In genomic region chr10:129799942-129800341, GRCh38 we compare ENCODE assay signal across 24 cellular contexts.
DNase-seq lines count a peak whose midpoint lies in the region; ATAC-seq and TF ChIP-seq lines count a peak whose summit lies in the region.
"Had no signal": no experiment of that assay in that cellular context is flagged by ENCODE, and none has a peak within 500 bp of the region (broad histone marks: within the 10 kb centered on the region; RNA-seq: fewer than 3 reads in every experiment).

No MANE protein-coding gene starts in this region.

- no peaks in the 10 kb centered on the region for H3K4me1 Mint-ChIP-seq in H9
- peaks cover 21% of the 10 kb centered on the region for H3K4me1 Mint-ChIP-seq in glutamatergic neuron (ENCODE audit: low read depth, unreplicated experiment)
- no peaks in the 10 kb centered on the region for H3K4me1 Mint-ChIP-seq in osteocyte (ENCODE audit: unreplicated experiment)
- H3K4me1 Mint-ChIP-seq: B cell had no signal

- H3K56ac ChIP-seq in H9 (ENCODE audit: insufficient read length, low read depth, low read length): no peak overlapping the region

- no peak overlapping the region for H3T11ph ChIP-seq in H9 (ENCODE audit: low read length)

- H2BK15ac ChIP-seq in H9 (ENCODE audit: low read depth, low read length): no peak overlapping the region

- no peak overlapping the region for H3K14ac ChIP-seq in H9 (ENCODE audit: insufficient read depth, low read length)

- TF ChIP-seq CTCF in H9 (conservative IDR thresholded peaks at IDR 0.05) (no peak), glutamatergic neuron (IDR thresholded peaks at IDR 0.05; ENCODE audit: partially characterized antibody, unreplicated experiment) (no peak), osteocyte (IDR thresholded peaks at IDR 0.05) (no peak)

- no peak for ATAC-seq in HG03460 (IDR thresholded peaks at IDR 0.05; ENCODE audit: unreplicated experiment)
- ATAC-seq in HG03432 (IDR thresholded peaks at IDR 0.05; ENCODE audit: unreplicated experiment): no peak
- ATAC-seq: CD8-positive, alpha-beta T cell; K562; Panc1 had no signal

- H3K9me3 ChIP-seq in H9 (ENCODE audit: control insufficient read depth, low read depth, low read length): no peaks in the 10 kb centered on the region

- H2AFZ ChIP-seq in H9 (ENCODE audit: low read length): no peak overlapping the region

- peaks cover 5% of the 10 kb centered on the region for H3K27me3 Mint-ChIP-seq in H9 (ENCODE audit: low read depth)
- peaks cover 2% of the 10 kb centered on the region for H3K27me3 Mint-ChIP-seq in glutamatergic neuron (ENCODE audit: unreplicated experiment)
- H3K27me3 Mint-ChIP-seq in osteocyte (ENCODE audit: unreplicated experiment): no peaks in the 10 kb centered on the region

- H3K23ac ChIP-seq in H9 (ENCODE audit: insufficient read length, low read depth, low read length): no peak overlapping the region

- H4K20me1 ChIP-seq in H9 (ENCODE audit: control insufficient read depth, insufficient read depth, insufficient read length): no peaks in the 10 kb centered on the region

- H2BK120ac ChIP-seq in H9 (ENCODE audit: low read depth, low read length, poor library complexity, severe bottlenecking): no peak overlapping the region

- H3K27ac Mint-ChIP-seq in H9 (no peak overlapping the region), glutamatergic neuron (ENCODE audit: unreplicated experiment) (peak overlapping the region; percentile 34), osteocyte (ENCODE audit: unreplicated experiment) (no peak overlapping the region)
- H3K27ac Mint-ChIP-seq: B cell; CD8-positive, alpha-beta T cell had no signal

- no peaks in the 10 kb centered on the region for H3K79me2 ChIP-seq in H9 (ENCODE audit: insufficient read depth, low read length)

- H4K91ac ChIP-seq in H9 (ENCODE audit: insufficient read length, low read depth, low read length): no peak overlapping the region

- H3K4me2 ChIP-seq in H9 (ENCODE audit: insufficient read depth, insufficient read length, low read length): no peak overlapping the region

- no peak overlapping the region for H2BK20ac ChIP-seq in H9 (ENCODE audit: low read depth, low read length, poor library complexity, severe bottlenecking)

- no peak overlapping the region for H2BK12ac ChIP-seq in H9 (ENCODE audit: insufficient read length, low read depth, low read length)

- H2BK5ac ChIP-seq in H9 (ENCODE audit: insufficient read length, low read length): no peak overlapping the region

- H3K9ac ChIP-seq in H9 (ENCODE audit: extremely low read depth, insufficient read length, low read length): no peak overlapping the region

- no peak overlapping the region for H4K5ac ChIP-seq in H9 (ENCODE audit: insufficient read length, low read depth, low read length)

- H3K23me2 ChIP-seq in H9 (ENCODE audit: insufficient read length, low read depth, low read length, poor library complexity, severe bottlenecking): no peaks in the 10 kb centered on the region

- no peaks in the 10 kb centered on the region for H3K79me1 ChIP-seq in H9 (ENCODE audit: insufficient read depth, low read depth, low read length, poor library complexity, severe bottlenecking)

- H3K18ac ChIP-seq in H9 (ENCODE audit: insufficient read length, low read depth, low read length): no peak overlapping the region

- H3K4ac ChIP-seq in H9 (ENCODE audit: low read depth, low read length): no peak overlapping the region

- no CpG with 5 or more reads among the region's 3 CpGs for WGBS in H9 (ENCODE audit: extremely low coverage, insufficient read length, low lambda C conversion rate)

- no peaks in the 10 kb centered on the region for H3K27me3 ChIP-seq in H9 (ENCODE audit: insufficient read depth, low read length)

- H3K9me3 Mint-ChIP-seq in H9 (peaks cover 17 to 27% of the 10 kb centered on the region in 2 experiments), glutamatergic neuron (ENCODE audit: unreplicated experiment) (peaks cover 9% of the 10 kb centered on the region), osteocyte (ENCODE audit: unreplicated experiment) (peaks cover 33% of the 10 kb centered on the region)

- H3K4me1 ChIP-seq in H9 (ENCODE audit: insufficient read depth, low read length): no peaks in the 10 kb centered on the region
- H3K4me1 ChIP-seq: Caco-2 had no signal

- no peak overlapping the region for H2AK5ac ChIP-seq in H9 (ENCODE audit: insufficient read length, low read length)

- DNase-seq in H9: peak; percentile 14
- DNase-seq in NCI-H524 treated with DMSO at 0.1 percent for 48 hours (lab: John Stamatoyannopoulos, UW): peak; percentile 4
- DNase-seq in glutamatergic neuron: no peak
- peak; percentile 73 for DNase-seq in osteocyte (ENCODE audit: extremely low spot score, unreplicated experiment)
- no peak for DNase-seq in NK-92 treated with Interleukin-12 subunit alpha and Interleukin-12 subunit beta, amount 100 ng/mL, for 24 hours (lab: John Stamatoyannopoulos, UW)
- DNase-seq: Caco-2; CD8-positive, alpha-beta T cell; DMS79 treated with DMSO at 0.1 percent for 48 hours; GF-D8; Kasumi-1; NCI-H1105; NCI-H1436 treated with DMSO at 0.1 percent for 48 hours; NCI-H187 treated with DMSO at 0.1 percent for 48 hours; NCI-H446; NCI-H526; SHP77; T-helper 1 cell had no signal

- H3K27ac ChIP-seq in H9 (ENCODE audit: insufficient read length, low read depth, low read length): no peak overlapping the region
- H3K27ac ChIP-seq: C4-2B, RWPE1 had no signal

- H3K4me3 Mint-ChIP-seq in H9 (no peak overlapping the region), glutamatergic neuron (ENCODE audit: unreplicated experiment) (no peak overlapping the region), osteocyte (ENCODE audit: unreplicated experiment) (no peak overlapping the region)
- H3K4me3 Mint-ChIP-seq: B cell; CD8-positive, alpha-beta T cell had no signal

- H4K8ac ChIP-seq in H9 (replicated peaks; ENCODE audit: insufficient read length, low read depth, low read length): no peak overlapping the region

- peaks cover 4 to 16% (median 4%) of the 10 kb centered on the region in 3 experiments; a peak in 5 of 7 replicates for H3K36me3 Mint-ChIP-seq in H9 (ENCODE audit: insufficient read depth in 1 of 3, low read depth in 3 of 3)
- H3K36me3 Mint-ChIP-seq in glutamatergic neuron (ENCODE audit: unreplicated experiment): peaks cover 30% of the 10 kb centered on the region
- no peaks in the 10 kb centered on the region for H3K36me3 Mint-ChIP-seq in osteocyte (ENCODE audit: unreplicated experiment)
- H3K36me3 Mint-ChIP-seq: CD8-positive, alpha-beta T cell had no signal

Comparison
In these comparisons a context has a peak if more than half of its experiments do, and no peak if none do; other contexts are left out.
1. DNase-seq: peak in H9 (single experiment), NCI-H524 treated with DMSO at 0.1 percent for 48 hours (single experiment) and osteocyte (single experiment); none in glutamatergic neuron (single experiment) and NK-92 treated with Interleukin-12 subunit alpha and Interleukin-12 subunit beta, amount 100 ng/mL, for 24 hours (single experiment).